ENCODE assay signal across 14 cellular contexts in genomic region chr1:200359610-200360163, GRCh38. TPM values are rescaled to one million over a fixed set of nuclear protein-coding genes. Genes with fewer than 3 reads are reported as not detected.
A peak's percentile ranks its signal among the peaks of the same experiment; 100 is the strongest.
DNase-seq lines count a peak whose midpoint lies in the region; ATAC-seq, FAIRE-seq and TF ChIP-seq lines count a peak whose summit lies in the region.
"Had no signal": no experiment of that assay in that cellular context is flagged by ENCODE, and none has a peak within 500 bp of the region (broad histone marks: within the 10 kb centered on the region; RNA-seq: fewer than 3 reads in every experiment).

No MANE protein-coding gene starts in this region.

- H4K20me1 ChIP-seq in DND-41 (ENCODE audit: insufficient read depth, low read length) (no peaks in the 10 kb centered on the region), astrocyte (ENCODE audit: insufficient read depth, low read length) (no peaks in the 10 kb centered on the region)

- H3K36me3 Mint-ChIP-seq in astrocyte (ENCODE audit: low read depth, unreplicated experiment), result peaks cover 3% of the 10 kb centered on the region

- H3K27ac Mint-ChIP-seq in astrocyte (ENCODE audit: unreplicated experiment), result no peak overlapping the region
- H3K27ac Mint-ChIP-seq: activated B cell treated with CpG ODN at 0.5 μM for 24 hours, progenitor cell of endocrine pancreas had no signal

- FAIRE-seq in astrocyte (lab: Jason Lieb, UNC) (no peak), D721Med (lab: Jason Lieb, UNC) (no peak), H54 (lab: Jason Lieb, UNC) (no peak)
- FAIRE-seq: endometrium had no signal

- no peak overlapping the region for H3K4me3 ChIP-seq in DND-41 (ENCODE audit: low read depth in 1 of 2, low read length in 2 of 2)
- no peak overlapping the region for H3K4me3 ChIP-seq in astrocyte (ENCODE audit: insufficient read depth, low read depth, low read length)
- H3K4me3 ChIP-seq: heart left ventricle, MG63, PC-9 had no signal

- H3K36me3 ChIP-seq in DND-41 (ENCODE audit: insufficient read depth, low read length), result no peaks in the 10 kb centered on the region
- H3K36me3 ChIP-seq in astrocyte (ENCODE audit: insufficient read depth, low read length), result no peaks in the 10 kb centered on the region
- H3K36me3 ChIP-seq: heart left ventricle, MG63 had no signal

- H2AFZ ChIP-seq in DND-41 (ENCODE audit: low read depth, low read length) (no peak overlapping the region), astrocyte (ENCODE audit: low read depth, low read length) (peak overlapping the region; percentile 49)
- H2AFZ ChIP-seq: PC-9 had no signal

- peaks cover 17% of the 10 kb centered on the region for H3K4me1 Mint-ChIP-seq in astrocyte (ENCODE audit: low read depth, unreplicated experiment)

- H3K9me3 Mint-ChIP-seq in astrocyte (ENCODE audit: unreplicated experiment), result no peaks in the 10 kb centered on the region
- H3K9me3 Mint-ChIP-seq: activated B cell treated with CpG ODN at 0.5 μM for 24 hours had no signal

- peak; percentile 59; the same call in 2 of the 3 replicates for ATAC-seq in DND-41 (ENCODE audit: insufficient read depth, low read depth)
- no peak for ATAC-seq in GM19463 (IDR thresholded peaks at IDR 0.05; ENCODE audit: unreplicated experiment)
- ATAC-seq: heart left ventricle had no signal

- no peaks in the 10 kb centered on the region for H3K27me3 Mint-ChIP-seq in astrocyte (ENCODE audit: low read depth, unreplicated experiment)
- H3K27me3 Mint-ChIP-seq: activated B cell treated with CpG ODN at 0.5 μM for 24 hours, progenitor cell of endocrine pancreas had no signal

- DNase-seq in DND-41 (peak; percentile 17), M059J (ENCODE audit: low read depth) (peak; percentile 59), astrocyte (ENCODE audit: low read depth) (peak; percentile 74), iris pigment epithelial cell (ENCODE audit: low read depth) (peak; percentile 84), GM20000 (ENCODE audit: low spot score) (no peak), D721Med (ENCODE audit: insufficient read length, low spot score) (no peak), H54 (ENCODE audit: insufficient read length, low spot score) (no peak)
- DNase-seq: activated B cell treated with CpG ODN at 0.5 μM for 24 hours, heart left ventricle, MG63, PC-9 had no signal

- no peak overlapping the region for H3K4me3 Mint-ChIP-seq in astrocyte (ENCODE audit: unreplicated experiment)
- H3K4me3 Mint-ChIP-seq: activated B cell treated with CpG ODN at 0.5 μM for 24 hours had no signal

- H3K27ac ChIP-seq in DND-41 (ENCODE audit: low read length), result no peak overlapping the region
- H3K27ac ChIP-seq in astrocyte (ENCODE audit: low read depth, low read length), result no peak overlapping the region
- H3K27ac ChIP-seq: heart left ventricle, PC-9 had no signal

- TF ChIP-seq CTCF in DND-41 (IDR thresholded peaks at IDR 0.05; ENCODE audit: borderline replicate concordance, extremely low read depth, low read length, poor library complexity, severe bottlenecking) (no peak), astrocyte (IDR thresholded peaks at IDR 0.05; ENCODE audit: insufficient read depth, low read depth, low read length) (no peak), GM20000 (IDR thresholded peaks at IDR 0.05; ENCODE audit: extremely low read depth, missing control alignments) (no peak), D721Med (IDR thresholded peaks at IDR 0.05; ENCODE audit: insufficient read depth, missing control alignments) (no peak)

- no peaks in the 10 kb centered on the region for H3K9me3 ChIP-seq in DND-41 (ENCODE audit: insufficient read depth, low read length, severe bottlenecking)
- H3K9me3 ChIP-seq in astrocyte (ENCODE audit: insufficient read depth, low read depth, low read length), result no peaks in the 10 kb centered on the region
- H3K9me3 ChIP-seq: heart left ventricle, MG63 had no signal

- no peak overlapping the region for H3K9ac ChIP-seq in DND-41 (ENCODE audit: low read depth, low read length)
- no peak overlapping the region for H3K9ac ChIP-seq in astrocyte (ENCODE audit: low read length)

- H3K4me1 ChIP-seq in DND-41 (ENCODE audit: insufficient read depth, low read length), result no peaks in the 10 kb centered on the region
- H3K4me1 ChIP-seq in astrocyte (ENCODE audit: insufficient read depth, low read length), result peaks cover 19% of the 10 kb centered on the region

- H3K27me3 ChIP-seq in DND-41 (ENCODE audit: insufficient read depth, low read length, poor library complexity) (no peaks in the 10 kb centered on the region), astrocyte (ENCODE audit: insufficient read depth, low read length) (no peaks in the 10 kb centered on the region)
- H3K27me3 ChIP-seq: heart left ventricle, MG63 had no signal

- H3K79me2 ChIP-seq in DND-41 (ENCODE audit: insufficient read depth, low read length) (no peaks in the 10 kb centered on the region), astrocyte (ENCODE audit: insufficient read depth, low read length) (no peaks in the 10 kb centered on the region)

- TF ChIP-seq POLR2A in H54 (IDR thresholded peaks at IDR 0.05; ENCODE audit: low read depth, low read length), result no peak

- H3K4me2 ChIP-seq in DND-41 (ENCODE audit: insufficient read depth, low read length) (no peak overlapping the region), astrocyte (ENCODE audit: low read length) (peak overlapping the region; percentile 29)
- H3K4me2 ChIP-seq: PC-9 had no signal

RNA-seq across cellular contexts. Expression of gene ZNF281, which starts 50.1 kb away (rescaled TPM):
- 17.2 and 24.3 TPM in 2 replicates for total RNA-seq in M059J (2014; rRNA removed; shearing (Covaris generic))
- total RNA-seq in astrocyte, result 36.2 and 39.3 TPM in 2 replicates

Comparison
In these comparisons a context has a peak if more than half of its experiments do, and no peak if none do; other contexts are left out.
1. DNase-seq: peak in DND-41 (single experiment), M059J (single experiment), astrocyte (single experiment) and iris pigment epithelial cell (single experiment); none in GM20000 (single experiment), D721Med (single experiment) and H54 (single experiment).